Comparison of ENCODE assay signal across 1 cellular context in genomic region chr6:21022343-21023107, GRCh38.
TF ChIP-seq lines count a peak whose summit lies in the region.

No MANE protein-coding gene starts in this region.

TF ChIP-seq in GM12878, 131 proteins besides CTCF, POLR2A, EP300 and RAD21 (continued from another document and continues in another):
- TF ChIP-seq ZBTB4 (CRISPR knock-in tag; IDR thresholded peaks at IDR 0.05) (no peak), ZBTB33 (IDR thresholded peaks at IDR 0.05) (no peak), RAD51 (IDR thresholded peaks at IDR 0.05) (peak; percentile 76), IRF4 (IDR thresholded peaks at IDR 0.05; ENCODE audit: low read depth, low read length) (peak; percentile 82), HDGF (IDR thresholded peaks at IDR 0.05) (no peak), PML (IDR thresholded peaks at IDR 0.05; ENCODE audit: low read length) (peak; percentile 50; the same call in 1 of the 2 replicates), CHD4 (IDR thresholded peaks at IDR 0.05) (no peak), MYB (IDR thresholded peaks at IDR 0.05; ENCODE audit: borderline replicate concordance, low read depth, low read length) (peak; percentile 64; the same call in 1 of the 2 replicates), NFIC (IDR thresholded peaks at IDR 0.05; ENCODE audit: low read depth, low read length) (peak; percentile 87), RB1 (IDR thresholded peaks at IDR 0.05; ENCODE audit: borderline replicate concordance) (no peak), ZZZ3 (IDR thresholded peaks at IDR 0.05; ENCODE audit: control insufficient read depth, insufficient read length, low read depth) (no peak), SKIL (IDR thresholded peaks at IDR 0.05; ENCODE audit: low read depth, poor library complexity, severe bottlenecking) (peak; percentile 81), MAX (IDR thresholded peaks at IDR 0.05; ENCODE audit: low read depth, low read length) (0 out of 2 replicates have a peak, but pooled peaks have one; percentile 25), SRF (IDR thresholded peaks at IDR 0.05; ENCODE audit: low read depth in 2 of 2, low read length in 2 of 2) (0 out of 4 replicates have a peak, but pooled peaks of 1 of the 2 experiments have one; percentile 7), REST (IDR thresholded peaks at IDR 0.05; ENCODE audit: low read depth, low read length) (no peak), FOS (IDR thresholded peaks at IDR 0.05; ENCODE audit: borderline replicate concordance, extremely low read depth, insufficient read length) (no peak), WRNIP1 (IDR thresholded peaks at IDR 0.05; ENCODE audit: borderline replicate concordance, low read depth, low read length) (no peak), MLLT1 (IDR thresholded peaks at IDR 0.05) (peak; percentile 74), KAT2A (conservative IDR thresholded peaks at IDR 0.05; ENCODE audit: control insufficient read depth, low read depth, low read length) (no peak), BCL3 (IDR thresholded peaks at IDR 0.05; ENCODE audit: borderline replicate concordance, insufficient read depth, low read depth, low read length, poor library complexity, severe bottlenecking) (no peak), KDM1A (IDR thresholded peaks at IDR 0.05; ENCODE audit: borderline replicate concordance) (no peak), NBN (IDR thresholded peaks at IDR 0.05) (peak; percentile 84), NFYA (IDR thresholded peaks at IDR 0.05; ENCODE audit: borderline replicate concordance, low read depth, low read length) (no peak), SREBF2 (IDR thresholded peaks at IDR 0.05; ENCODE audit: low read length) (no peak), SPI1 (IDR thresholded peaks at IDR 0.05; ENCODE audit: borderline replicate concordance, insufficient read depth, low read depth, low read length) (peak; percentile 83), JUNB (IDR thresholded peaks at IDR 0.05) (peak; percentile 77), TBL1XR1 (IDR thresholded peaks at IDR 0.05; ENCODE audit: low read depth, low read length) (no peak), TCF12 (IDR thresholded peaks at IDR 0.05; ENCODE audit: low read depth, low read length) (0 out of 2 replicates have a peak, but pooled peaks have one; percentile 28), POLR2AphosphoS5 (IDR thresholded peaks at IDR 0.05; ENCODE audit: low read length) (peak; percentile 50; the same call in 1 of the 2 replicates), PAX8 (IDR thresholded peaks at IDR 0.05) (no peak)
- TF ChIP-seq, protein P1, sequence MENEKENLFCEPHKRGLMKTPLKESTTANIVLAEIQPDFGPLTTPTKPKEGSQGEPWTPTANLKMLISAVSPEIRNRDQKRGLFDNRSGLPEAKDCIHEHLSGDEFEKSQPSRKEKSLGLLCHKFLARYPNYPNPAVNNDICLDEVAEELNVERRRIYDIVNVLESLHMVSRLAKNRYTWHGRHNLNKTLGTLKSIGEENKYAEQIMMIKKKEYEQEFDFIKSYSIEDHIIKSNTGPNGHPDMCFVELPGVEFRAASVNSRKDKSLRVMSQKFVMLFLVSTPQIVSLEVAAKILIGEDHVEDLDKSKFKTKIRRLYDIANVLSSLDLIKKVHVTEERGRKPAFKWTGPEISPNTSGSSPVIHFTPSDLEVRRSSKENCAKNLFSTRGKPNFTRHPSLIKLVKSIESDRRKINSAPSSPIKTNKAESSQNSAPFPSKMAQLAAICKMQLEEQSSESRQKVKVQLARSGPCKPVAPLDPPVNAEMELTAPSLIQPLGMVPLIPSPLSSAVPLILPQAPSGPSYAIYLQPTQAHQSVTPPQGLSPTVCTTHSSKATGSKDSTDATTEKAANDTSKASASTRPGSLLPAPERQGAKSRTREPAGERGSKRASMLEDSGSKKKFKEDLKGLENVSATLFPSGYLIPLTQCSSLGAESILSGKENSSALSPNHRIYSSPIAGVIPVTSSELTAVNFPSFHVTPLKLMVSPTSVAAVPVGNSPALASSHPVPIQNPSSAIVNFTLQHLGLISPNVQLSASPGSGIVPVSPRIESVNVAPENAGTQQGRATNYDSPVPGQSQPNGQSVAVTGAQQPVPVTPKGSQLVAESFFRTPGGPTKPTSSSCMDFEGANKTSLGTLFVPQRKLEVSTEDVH (IDR thresholded peaks at IDR 0.05; ENCODE audit: low read depth, partially characterized antibody) = peak; percentile 18
- TF ChIP-seq, protein P2, sequence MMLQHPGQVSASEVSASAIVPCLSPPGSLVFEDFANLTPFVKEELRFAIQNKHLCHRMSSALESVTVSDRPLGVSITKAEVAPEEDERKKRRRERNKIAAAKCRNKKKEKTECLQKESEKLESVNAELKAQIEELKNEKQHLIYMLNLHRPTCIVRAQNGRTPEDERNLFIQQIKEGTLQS (IDR thresholded peaks at IDR 0.05; ENCODE audit: borderline replicate concordance, extremely low read depth, low read depth, low read length) = no peak
- TF ChIP-seq, protein P3, sequence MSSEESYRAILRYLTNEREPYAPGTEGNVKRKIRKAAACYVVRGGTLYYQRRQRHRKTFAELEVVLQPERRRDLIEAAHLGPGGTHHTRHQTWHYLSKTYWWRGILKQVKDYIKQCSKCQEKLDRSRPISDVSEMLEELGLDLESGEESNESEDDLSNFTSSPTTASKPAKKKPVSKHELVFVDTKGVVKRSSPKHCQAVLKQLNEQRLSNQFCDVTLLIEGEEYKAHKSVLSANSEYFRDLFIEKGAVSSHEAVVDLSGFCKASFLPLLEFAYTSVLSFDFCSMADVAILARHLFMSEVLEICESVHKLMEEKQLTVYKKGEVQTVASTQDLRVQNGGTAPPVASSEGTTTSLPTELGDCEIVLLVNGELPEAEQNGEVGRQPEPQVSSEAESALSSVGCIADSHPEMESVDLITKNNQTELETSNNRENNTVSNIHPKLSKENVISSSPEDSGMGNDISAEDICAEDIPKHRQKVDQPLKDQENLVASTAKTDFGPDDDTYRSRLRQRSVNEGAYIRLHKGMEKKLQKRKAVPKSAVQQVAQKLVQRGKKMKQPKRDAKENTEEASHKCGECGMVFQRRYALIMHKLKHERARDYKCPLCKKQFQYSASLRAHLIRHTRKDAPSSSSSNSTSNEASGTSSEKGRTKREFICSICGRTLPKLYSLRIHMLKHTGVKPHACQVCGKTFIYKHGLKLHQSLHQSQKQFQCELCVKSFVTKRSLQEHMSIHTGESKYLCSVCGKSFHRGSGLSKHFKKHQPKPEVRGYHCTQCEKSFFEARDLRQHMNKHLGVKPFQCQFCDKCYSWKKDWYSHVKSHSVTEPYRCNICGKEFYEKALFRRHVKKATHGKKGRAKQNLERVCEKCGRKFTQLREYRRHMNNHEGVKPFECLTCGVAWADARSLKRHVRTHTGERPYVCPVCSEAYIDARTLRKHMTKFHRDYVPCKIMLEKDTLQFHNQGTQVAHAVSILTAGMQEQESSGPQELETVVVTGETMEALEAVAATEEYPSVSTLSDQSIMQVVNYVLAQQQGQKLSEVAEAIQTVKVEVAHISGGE (CRISPR knock-in tag; IDR thresholded peaks at IDR 0.05) = no peak
